8 cellular contexts compared by ENCODE assay signal in the genomic region with DNA sequence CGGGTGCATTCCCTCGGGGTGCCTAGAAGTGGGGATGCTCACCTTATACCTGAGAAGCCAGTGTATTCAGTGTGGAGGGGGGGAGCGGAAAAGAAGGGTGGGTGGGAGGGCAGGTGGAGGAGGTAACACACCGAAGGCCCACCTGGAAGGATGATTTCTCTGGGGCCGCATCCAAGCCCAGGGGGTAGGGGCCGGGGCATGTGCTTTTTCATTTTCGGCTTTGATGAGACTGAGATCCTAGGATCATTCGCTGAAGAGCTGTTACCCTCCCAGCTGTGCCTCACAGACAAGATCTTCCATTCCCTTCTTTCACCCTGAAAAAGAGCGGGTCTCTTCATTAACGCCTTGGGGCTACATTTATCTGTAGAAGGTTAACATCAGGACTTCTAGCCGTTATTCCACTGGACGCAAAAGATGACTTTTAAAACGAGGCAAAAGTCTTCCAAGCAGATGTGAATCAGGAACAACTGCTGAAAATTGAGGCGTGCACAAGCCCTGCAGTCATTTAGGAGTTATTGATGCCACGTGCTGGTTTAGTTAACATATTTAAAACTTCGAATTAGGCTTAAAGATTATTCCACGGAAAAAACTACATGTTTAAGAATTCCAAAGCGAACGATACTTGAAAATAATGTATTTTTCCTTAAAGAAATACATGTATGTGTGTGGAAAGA. TPM values are rescaled to one million over a fixed set of nuclear protein-coding genes. Genes with fewer than 3 reads are reported as not detected.
DNase-seq lines count a peak whose midpoint lies in the region; ATAC-seq and TF ChIP-seq lines count a peak whose summit lies in the region.

No MANE protein-coding gene starts in this region.

- no peak for TF ChIP-seq CTCF in cardiac fibroblast (IDR thresholded peaks at IDR 0.05; ENCODE audit: low read depth, low read length)

- H3K27ac Mint-ChIP-seq in naive thymus-derived CD4-positive, alpha-beta T cell, result peak overlapping the region in 2 of 9 donors; percentile 3 to 17

- no peak overlapping the region for H3K27ac ChIP-seq in naive thymus-derived CD4-positive, alpha-beta T cell (ENCODE audit: low read depth, low read length)

- H3K9me3 ChIP-seq in naive thymus-derived CD4-positive, alpha-beta T cell (ENCODE audit: control insufficient read depth in 2 of 3, low read length in 3 of 3), result no peaks in the 10 kb centered on the region

- intact Hi-C loops in naive thymus-derived CD4-positive, alpha-beta T cell (cut with micrococcal nuclease), result loop anchor here (2.0 to 10.0 kb wide), 13 partner anchors 88 to 1692 kb away; a partner anchor contains a TSS

- H3K4me1 ChIP-seq in naive thymus-derived CD4-positive, alpha-beta T cell (ENCODE audit: control insufficient read depth in 2 of 2, insufficient read depth in 2 of 2, low read length in 2 of 2), result no peaks in the 10 kb centered on the region

- H3K27me3 ChIP-seq in naive thymus-derived CD4-positive, alpha-beta T cell (ENCODE audit: control insufficient read depth in 2 of 2, insufficient read depth in 2 of 2, low read length in 2 of 2), result no peaks in the 10 kb centered on the region

- H3K9me3 Mint-ChIP-seq in naive thymus-derived CD4-positive, alpha-beta T cell, result peaks cover 0 to 2% (median 0%) of the 10 kb centered on the region in 11 donors

- H3K4me1 Mint-ChIP-seq in naive thymus-derived CD4-positive, alpha-beta T cell, result peaks cover 7 to 23% (median 18%) of the 10 kb centered on the region in 7 donors

- H3K4me3 ChIP-seq in cardiac fibroblast (replicated peaks in 1 of 2; ENCODE audit: low read depth in 2 of 2, low read length in 2 of 2), result peak overlapping the region; percentile 88
- H3K4me3 ChIP-seq in naive thymus-derived CD4-positive, alpha-beta T cell (ENCODE audit: low read length), result peak overlapping the region; percentile 75

- H3K36me3 Mint-ChIP-seq in naive thymus-derived CD4-positive, alpha-beta T cell, result peaks cover 0 to 12% (median 0%) of the 10 kb centered on the region in 5 donors

- CTCF ChIA-PET in naive thymus-derived CD4-positive, alpha-beta T cell (lab: Charles Lee), result no interaction called here

- DNase-seq in AG20443 (ENCODE audit: low spot score), result peak; percentile 24
- DNase-seq in HT-29 (ENCODE audit: low spot score), result peak; percentile 16
- DNase-seq in cardiac fibroblast (ENCODE audit: low read depth in 2 of 2), result no peak
- DNase-seq in naive thymus-derived CD4-positive, alpha-beta T cell, result no peak
- DNase-seq in NCI-H128 (lab: John Stamatoyannopoulos, UW; ENCODE audit: unreplicated experiment), result no peak
- DNase-seq in DMS 273 (lab: John Stamatoyannopoulos, UW; ENCODE audit: unreplicated experiment), result no peak
- DNase-seq in NCI-H2227 (lab: John Stamatoyannopoulos, UW; ENCODE audit: unreplicated experiment), result no peak
- no peak for DNase-seq in activated CD4-positive, alpha-beta T cell treated with anti-CD3 and anti-CD28 coated beads, Interleukin-2, amount 50 U/mL, for 1 hour

- no peaks in the 10 kb centered on the region for H3K36me3 ChIP-seq in naive thymus-derived CD4-positive, alpha-beta T cell (ENCODE audit: control insufficient read depth in 2 of 3, insufficient read depth in 3 of 3, low read length in 3 of 3)

- POLR2A ChIA-PET in naive thymus-derived CD4-positive, alpha-beta T cell (lab: Charles Lee), result no interaction called here

- ATAC-seq in naive thymus-derived CD4-positive, alpha-beta T cell, result no peak

- peak overlapping the region; percentile 77 to 91 (median 85) for H3K4me3 Mint-ChIP-seq in naive thymus-derived CD4-positive, alpha-beta T cell

- peaks cover 0 to 21% (median 10%) of the 10 kb centered on the region in 5 donors for H3K27me3 Mint-ChIP-seq in naive thymus-derived CD4-positive, alpha-beta T cell

RNA-seq across cellular contexts. Expression of a gene that starts 1.1 kb away (rescaled TPM):
- 111 and 130 TPM in 2 replicates for total RNA-seq in HT-29 (2014; rRNA removed; shearing (Covaris generic))
- 10 to 100 TPM; 18.0 to 68.1 (median 45.3) TPM for total RNA-seq in naive thymus-derived CD4-positive, alpha-beta T cell
- polyA plus RNA-seq in naive thymus-derived CD4-positive, alpha-beta T cell, result 10 to 100 TPM; 20.7 to 37.8 TPM

Comparison
In these comparisons a context has a peak if more than half of its experiments do, and no peak if none do; other contexts are left out.
1. DNase-seq: peak in AG20443 (single experiment) and HT-29 (single experiment); none in cardiac fibroblast (0 of 2), naive thymus-derived CD4-positive, alpha-beta T cell (0 of 9), NCI-H128 (single experiment), DMS 273 (single experiment), NCI-H2227 (single experiment) and activated CD4-positive, alpha-beta T cell treated with anti-CD3 and anti-CD28 coated beads, Interleukin-2, amount 50 U/mL, for 1 hour (single experiment).